In the genomic region with DNA sequence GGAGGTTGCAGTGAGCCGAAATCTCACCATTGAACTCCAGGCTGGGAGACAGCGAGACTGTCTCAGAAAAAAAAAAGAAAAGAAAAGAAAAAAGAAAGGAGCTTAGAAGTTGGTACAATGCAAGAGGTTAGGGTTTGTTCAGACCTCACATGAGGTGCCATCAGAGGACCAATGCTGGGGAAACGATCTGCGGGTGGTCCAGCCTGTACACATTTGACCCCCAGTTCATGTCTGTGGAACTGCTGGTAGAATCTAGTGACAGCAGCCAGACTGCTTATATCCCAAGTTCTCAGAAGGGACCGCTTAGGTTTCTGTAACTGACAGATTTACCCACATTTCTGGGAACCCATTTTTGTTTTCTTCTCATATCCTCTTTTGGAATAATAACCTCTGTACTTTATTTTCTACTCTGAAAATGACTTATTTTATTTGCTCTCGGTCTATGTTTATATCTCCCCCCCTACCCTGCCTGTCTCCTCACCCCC, we compare ENCODE assay signal across 1 cellular context.
TF ChIP-seq lines count a peak whose summit lies in the region.

No MANE protein-coding gene starts in this region.

TF ChIP-seq in K562, 482 proteins besides CTCF, POLR2A, EP300 and RAD21 (continues in another document):
- peak; percentile 87; the same call in 1 of the 2 replicates for TF ChIP-seq CC2D1A (IDR thresholded peaks at IDR 0.05)
- TF ChIP-seq RBFOX2 (IDR thresholded peaks at IDR 0.05; ENCODE audit: low read depth, low read length): no peak
- TF ChIP-seq ZNF764 (CRISPR knock-in tag; IDR thresholded peaks at IDR 0.05; ENCODE audit: low read depth): 0 out of 2 replicates have a peak, but pooled peaks have one; percentile 3
- no peak for TF ChIP-seq GABPA (tag; conservative IDR thresholded peaks at IDR 0.05; ENCODE audit: low read depth)
- TF ChIP-seq ZNF165 (CRISPR knock-in tag; IDR thresholded peaks at IDR 0.05; ENCODE audit: borderline replicate concordance): no peak
- no peak for TF ChIP-seq ELF4 (CRISPR knock-in tag; IDR thresholded peaks at IDR 0.05)
- TF ChIP-seq, protein P1, sequence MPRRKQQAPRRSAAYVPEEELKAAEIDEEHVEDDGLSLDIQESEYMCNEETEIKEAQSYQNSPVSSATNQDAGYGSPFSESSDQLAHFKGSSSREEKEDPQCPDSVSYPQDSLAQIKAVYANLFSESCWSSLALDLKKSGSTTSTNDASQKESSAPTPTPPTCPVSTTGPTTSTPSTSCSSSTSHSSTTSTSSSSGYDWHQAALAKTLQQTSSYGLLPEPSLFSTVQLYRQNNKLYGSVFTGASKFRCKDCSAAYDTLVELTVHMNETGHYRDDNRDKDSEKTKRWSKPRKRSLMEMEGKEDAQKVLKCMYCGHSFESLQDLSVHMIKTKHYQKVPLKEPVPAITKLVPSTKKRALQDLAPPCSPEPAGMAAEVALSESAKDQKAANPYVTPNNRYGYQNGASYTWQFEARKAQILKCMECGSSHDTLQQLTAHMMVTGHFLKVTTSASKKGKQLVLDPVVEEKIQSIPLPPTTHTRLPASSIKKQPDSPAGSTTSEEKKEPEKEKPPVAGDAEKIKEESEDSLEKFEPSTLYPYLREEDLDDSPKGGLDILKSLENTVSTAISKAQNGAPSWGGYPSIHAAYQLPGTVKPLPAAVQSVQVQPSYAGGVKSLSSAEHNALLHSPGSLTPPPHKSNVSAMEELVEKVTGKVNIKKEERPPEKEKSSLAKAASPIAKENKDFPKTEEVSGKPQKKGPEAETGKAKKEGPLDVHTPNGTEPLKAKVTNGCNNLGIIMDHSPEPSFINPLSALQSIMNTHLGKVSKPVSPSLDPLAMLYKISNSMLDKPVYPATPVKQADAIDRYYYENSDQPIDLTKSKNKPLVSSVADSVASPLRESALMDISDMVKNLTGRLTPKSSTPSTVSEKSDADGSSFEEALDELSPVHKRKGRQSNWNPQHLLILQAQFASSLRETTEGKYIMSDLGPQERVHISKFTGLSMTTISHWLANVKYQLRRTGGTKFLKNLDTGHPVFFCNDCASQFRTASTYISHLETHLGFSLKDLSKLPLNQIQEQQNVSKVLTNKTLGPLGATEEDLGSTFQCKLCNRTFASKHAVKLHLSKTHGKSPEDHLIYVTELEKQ (CRISPR knock-in tag; IDR thresholded peaks at IDR 0.05): no peak
- TF ChIP-seq MEIS2 (IDR thresholded peaks at IDR 0.05; ENCODE audit: partially characterized antibody): peak; percentile 79
- TF ChIP-seq SAFB (IDR thresholded peaks at IDR 0.05; ENCODE audit: borderline replicate concordance, low read depth, low read length): no peak
- TF ChIP-seq, protein P2, sequence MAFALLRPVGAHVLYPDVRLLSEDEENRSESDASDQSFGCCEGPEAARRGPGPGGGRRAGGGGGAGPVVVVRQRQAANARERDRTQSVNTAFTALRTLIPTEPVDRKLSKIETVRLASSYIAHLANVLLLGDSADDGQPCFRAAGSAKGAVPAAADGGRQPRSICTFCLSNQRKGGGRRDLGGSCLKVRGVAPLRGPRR (CRISPR knock-in tag; IDR thresholded peaks at IDR 0.05): no peak
- TF ChIP-seq MEF2D (tag; conservative IDR thresholded peaks at IDR 0.05; ENCODE audit: low read depth): no peak
- no peak for TF ChIP-seq KDM4B (IDR thresholded peaks at IDR 0.05; ENCODE audit: borderline replicate concordance in 2 of 2, low read depth in 1 of 2)
- 0 out of 2 replicates have a peak, but pooled peaks have one; percentile 7 for TF ChIP-seq IFI16 (CRISPR knock-in tag; IDR thresholded peaks at IDR 0.05)
- TF ChIP-seq BCLAF1 (IDR thresholded peaks at IDR 0.05; ENCODE audit: borderline replicate concordance in 1 of 2, control insufficient read depth in 1 of 2, low read depth in 2 of 2, low read length in 1 of 2): 0 out of 4 replicates have a peak, but pooled peaks of 1 of the 2 experiments have one; percentile 16
- no peak for TF ChIP-seq BCOR (IDR thresholded peaks at IDR 0.05)
- no peak for TF ChIP-seq NR2C1 (IDR thresholded peaks at IDR 0.05)
- TF ChIP-seq NR2C1 (tag; IDR thresholded peaks at IDR 0.05): 0 out of 2 replicates have a peak, but pooled peaks have one; percentile 12
- TF ChIP-seq CCAR2 (IDR thresholded peaks at IDR 0.05; ENCODE audit: low read depth, low read length): no peak
- TF ChIP-seq E2F8 (IDR thresholded peaks at IDR 0.05; ENCODE audit: low read depth, partially characterized antibody): peak; percentile 7
- TF ChIP-seq MTA2 (IDR thresholded peaks at IDR 0.05; ENCODE audit: low read depth): 0 out of 2 replicates have a peak, but pooled peaks have one; percentile 15
- TF ChIP-seq NCOA6 (IDR thresholded peaks at IDR 0.05): no peak
- TF ChIP-seq FOXK2 (conservative IDR thresholded peaks at IDR 0.05 in 1 of 2, IDR thresholded peaks at IDR 0.05 in 1 of 2; ENCODE audit: low read depth in 2 of 2): peak in 1 of 2 experiments; percentile 41; a peak in 1 of 4 replicates
- TF ChIP-seq HDAC1 (IDR thresholded peaks at IDR 0.05): no peak; a peak in 1 of 4 replicates
- TF ChIP-seq CAMTA2 (CRISPR knock-in tag; conservative IDR thresholded peaks at IDR 0.05): no peak
- TF ChIP-seq, protein P3, sequence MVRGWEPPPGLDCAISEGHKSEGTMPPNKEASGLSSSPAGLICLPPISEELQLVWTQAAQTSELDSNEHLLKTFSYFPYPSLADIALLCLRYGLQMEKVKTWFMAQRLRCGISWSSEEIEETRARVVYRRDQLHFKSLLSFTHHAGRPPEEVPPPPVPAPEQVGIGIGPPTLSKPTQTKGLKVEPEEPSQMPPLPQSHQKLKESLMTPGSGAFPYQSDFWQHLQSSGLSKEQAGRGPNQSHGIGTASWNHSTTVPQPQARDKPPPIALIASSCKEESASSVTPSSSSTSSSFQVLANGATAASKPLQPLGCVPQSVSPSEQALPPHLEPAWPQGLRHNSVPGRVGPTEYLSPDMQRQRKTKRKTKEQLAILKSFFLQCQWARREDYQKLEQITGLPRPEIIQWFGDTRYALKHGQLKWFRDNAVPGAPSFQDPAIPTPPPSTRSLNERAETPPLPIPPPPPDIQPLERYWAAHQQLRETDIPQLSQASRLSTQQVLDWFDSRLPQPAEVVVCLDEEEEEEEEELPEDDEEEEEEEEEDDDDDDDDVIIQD (CRISPR knock-in tag; IDR thresholded peaks at IDR 0.05): no peak
- TF ChIP-seq, protein P4, sequence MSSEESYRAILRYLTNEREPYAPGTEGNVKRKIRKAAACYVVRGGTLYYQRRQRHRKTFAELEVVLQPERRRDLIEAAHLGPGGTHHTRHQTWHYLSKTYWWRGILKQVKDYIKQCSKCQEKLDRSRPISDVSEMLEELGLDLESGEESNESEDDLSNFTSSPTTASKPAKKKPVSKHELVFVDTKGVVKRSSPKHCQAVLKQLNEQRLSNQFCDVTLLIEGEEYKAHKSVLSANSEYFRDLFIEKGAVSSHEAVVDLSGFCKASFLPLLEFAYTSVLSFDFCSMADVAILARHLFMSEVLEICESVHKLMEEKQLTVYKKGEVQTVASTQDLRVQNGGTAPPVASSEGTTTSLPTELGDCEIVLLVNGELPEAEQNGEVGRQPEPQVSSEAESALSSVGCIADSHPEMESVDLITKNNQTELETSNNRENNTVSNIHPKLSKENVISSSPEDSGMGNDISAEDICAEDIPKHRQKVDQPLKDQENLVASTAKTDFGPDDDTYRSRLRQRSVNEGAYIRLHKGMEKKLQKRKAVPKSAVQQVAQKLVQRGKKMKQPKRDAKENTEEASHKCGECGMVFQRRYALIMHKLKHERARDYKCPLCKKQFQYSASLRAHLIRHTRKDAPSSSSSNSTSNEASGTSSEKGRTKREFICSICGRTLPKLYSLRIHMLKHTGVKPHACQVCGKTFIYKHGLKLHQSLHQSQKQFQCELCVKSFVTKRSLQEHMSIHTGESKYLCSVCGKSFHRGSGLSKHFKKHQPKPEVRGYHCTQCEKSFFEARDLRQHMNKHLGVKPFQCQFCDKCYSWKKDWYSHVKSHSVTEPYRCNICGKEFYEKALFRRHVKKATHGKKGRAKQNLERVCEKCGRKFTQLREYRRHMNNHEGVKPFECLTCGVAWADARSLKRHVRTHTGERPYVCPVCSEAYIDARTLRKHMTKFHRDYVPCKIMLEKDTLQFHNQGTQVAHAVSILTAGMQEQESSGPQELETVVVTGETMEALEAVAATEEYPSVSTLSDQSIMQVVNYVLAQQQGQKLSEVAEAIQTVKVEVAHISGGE (CRISPR knock-in tag; IDR thresholded peaks at IDR 0.05): no peak
- TF ChIP-seq NFE2L1 (tag; IDR thresholded peaks at IDR 0.05; ENCODE audit: borderline replicate concordance, low read depth): no peak
- TF ChIP-seq TBL1XR1 (IDR thresholded peaks at IDR 0.05; ENCODE audit: low read length in 2 of 2): no peak
- TF ChIP-seq, protein P5, sequence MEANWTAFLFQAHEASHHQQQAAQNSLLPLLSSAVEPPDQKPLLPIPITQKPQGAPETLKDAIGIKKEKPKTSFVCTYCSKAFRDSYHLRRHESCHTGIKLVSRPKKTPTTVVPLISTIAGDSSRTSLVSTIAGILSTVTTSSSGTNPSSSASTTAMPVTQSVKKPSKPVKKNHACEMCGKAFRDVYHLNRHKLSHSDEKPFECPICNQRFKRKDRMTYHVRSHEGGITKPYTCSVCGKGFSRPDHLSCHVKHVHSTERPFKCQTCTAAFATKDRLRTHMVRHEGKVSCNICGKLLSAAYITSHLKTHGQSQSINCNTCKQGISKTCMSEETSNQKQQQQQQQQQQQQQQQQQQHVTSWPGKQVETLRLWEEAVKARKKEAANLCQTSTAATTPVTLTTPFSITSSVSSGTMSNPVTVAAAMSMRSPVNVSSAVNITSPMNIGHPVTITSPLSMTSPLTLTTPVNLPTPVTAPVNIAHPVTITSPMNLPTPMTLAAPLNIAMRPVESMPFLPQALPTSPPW (CRISPR knock-in tag; IDR thresholded peaks at IDR 0.05): no peak
- TF ChIP-seq TCFL5 (CRISPR knock-in tag; conservative IDR thresholded peaks at IDR 0.05): no peak
- TF ChIP-seq, protein P6, sequence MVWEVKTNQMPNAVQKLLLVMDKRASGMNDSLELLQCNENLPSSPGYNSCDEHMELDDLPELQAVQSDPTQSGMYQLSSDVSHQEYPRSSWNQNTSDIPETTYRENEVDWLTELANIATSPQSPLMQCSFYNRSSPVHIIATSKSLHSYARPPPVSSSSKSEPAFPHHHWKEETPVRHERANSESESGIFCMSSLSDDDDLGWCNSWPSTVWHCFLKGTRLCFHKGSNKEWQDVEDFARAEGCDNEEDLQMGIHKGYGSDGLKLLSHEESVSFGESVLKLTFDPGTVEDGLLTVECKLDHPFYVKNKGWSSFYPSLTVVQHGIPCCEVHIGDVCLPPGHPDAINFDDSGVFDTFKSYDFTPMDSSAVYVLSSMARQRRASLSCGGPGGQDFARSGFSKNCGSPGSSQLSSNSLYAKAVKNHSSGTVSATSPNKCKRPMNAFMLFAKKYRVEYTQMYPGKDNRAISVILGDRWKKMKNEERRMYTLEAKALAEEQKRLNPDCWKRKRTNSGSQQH (CRISPR knock-in tag; IDR thresholded peaks at IDR 0.05): peak; percentile 11; the same call in 1 of the 2 replicates
- TF ChIP-seq ZBTB5 (IDR thresholded peaks at IDR 0.05): peak; percentile 80; the same call in 1 of the 2 replicates
- 0 out of 2 replicates have a peak, but pooled peaks have one; percentile 33 for TF ChIP-seq ZNF75A (CRISPR knock-in tag; IDR thresholded peaks at IDR 0.05)
- TF ChIP-seq SOX6 (IDR thresholded peaks at IDR 0.05): no peak
